In genomic region chr2:239101807-239102206, GRCh38 we compare ENCODE assay signal across 8 cellular contexts.
"Had no signal": no experiment of that assay in that cellular context is flagged by ENCODE, and none has a peak within 500 bp of the region (broad histone marks: within the 10 kb centered on the region; RNA-seq: fewer than 3 reads in every experiment).

No MANE protein-coding gene starts in this region.

- H3K9me3 Mint-ChIP-seq: GM23338, HFFc6, IgD-negative memory B cell had no signal

- ATAC-seq: GM23338, HCT116, HepG2 had no signal

- H3K9me3 ChIP-seq: HAP-1 had no signal

- H3K36me3 ChIP-seq: HAP-1 had no signal

- DNase-seq: H7, HFFc6 had no signal

- H3K27me3 Mint-ChIP-seq: IgD-negative memory B cell had no signal

- H3K4me3 ChIP-seq: GM23338, HAP-1 had no signal

- H3K4me1 Mint-ChIP-seq: GM23338, IgD-negative memory B cell had no signal

- H3K4me3 Mint-ChIP-seq: GM23338, HFFc6, IgD-negative memory B cell had no signal

- H3K27ac Mint-ChIP-seq: GM23338, HFFc6, IgD-negative memory B cell had no signal

- H3K27ac ChIP-seq: HL-60 had no signal

- H2AFZ ChIP-seq: GM23338 had no signal

- H3K4me2 ChIP-seq: GM23338 had no signal

- H3K4me1 ChIP-seq: HAP-1 had no signal
